In the genomic region with DNA sequence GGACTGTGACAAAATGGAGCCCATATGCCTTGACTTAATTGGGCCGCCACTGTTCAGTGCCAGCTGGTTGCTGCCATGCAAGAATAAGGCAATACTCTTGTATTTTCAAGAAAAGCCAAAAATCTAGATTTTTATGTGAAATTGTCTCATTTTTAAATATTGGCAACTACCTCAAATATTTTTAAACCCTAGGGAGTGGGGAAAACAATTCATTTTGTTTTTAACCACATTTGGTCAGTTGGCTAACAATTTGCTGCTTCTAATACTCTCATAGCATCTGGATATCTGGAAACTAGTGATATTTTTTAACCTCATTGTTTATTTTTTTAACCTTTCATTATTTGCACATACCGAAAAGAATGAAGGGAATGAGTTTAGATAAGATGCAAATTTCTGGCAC, we compare ENCODE assay signal across 30 cellular contexts.
"Had no signal": no experiment of that assay in that cellular context is flagged by ENCODE, and none has a peak within 500 bp of the region (broad histone marks: within the 10 kb centered on the region; RNA-seq: fewer than 3 reads in every experiment).

No MANE protein-coding gene starts in this region.

- H3K27ac ChIP-seq: adrenal gland, SK-N-MC had no signal

- H3K4me1 ChIP-seq: adrenal gland had no signal

- H3K27ac Mint-ChIP-seq: activated B cell treated with CpG ODN at 0.5 μM for 24 hours; activated CD4-positive, alpha-beta T cell treated with anti-CD3 and anti-CD28 coated beads, Interleukin-2, amount 10 ng/mL, durations not matched to agents 24 days and 14 days; activated CD8-positive, alpha-beta memory T cell treated with anti-CD3 and anti-CD28 coated beads, Interleukin-2, amount 10 ng/mL, durations not matched to agents 7 days and 5 days; activated naive CD8-positive, alpha-beta T cell treated with anti-CD3 and anti-CD28 coated beads for 36 hours; activated T-cell treated with anti-CD3 and anti-CD28 coated beads, Interleukin-2, amount 50 U/mL, for 24 hours; T-cell had no signal

- DNase-seq: activated B cell treated with CpG ODN at 0.5 μM for 24 hours; activated CD4-positive, alpha-beta T cell treated with anti-CD3 and anti-CD28 coated beads for 1 hour; activated CD4-positive, alpha-beta T cell treated with anti-CD3 and anti-CD28 coated beads, Interleukin-2, amount 10 ng/mL, durations not matched to agents 24 days and 14 days; activated CD4-positive, alpha-beta T cell treated with anti-CD3 and anti-CD28 coated beads, Interleukin-2, amount 50 U/mL, for 48 hours; activated CD8-positive, alpha-beta memory T cell treated with anti-CD3 and anti-CD28 coated beads, Interleukin-2, amount 10 ng/mL, durations not matched to agents 7 days and 5 days; activated effector memory CD4-positive, alpha-beta T cell treated with anti-CD3 and anti-CD28 coated beads, Interleukin-2, amount 50 U/mL, for 16 hours; activated naive CD4-positive, alpha-beta T cell treated with Interleukin-2 at 50 U/mL for 16 hours; activated naive CD8-positive, alpha-beta T cell treated with anti-CD3 and anti-CD28 coated beads for 36 hours; activated T-cell treated with anti-CD3 and anti-CD28 coated beads, Interleukin-2, amount 50 U/mL, for 24 hours; adrenal gland; anterior cingulate cortex; MG63; MV-4-11; NCI-H1092 treated with DMSO at 0.1 percent for 48 hours; NCI-H1417 treated with DMSO at 0.1 percent for 48 hours; NCI-H1694; NCI-H2107; NCI-H2171 treated with DMSO at 0.1 percent for 48 hours; NCI-H226; NCI-H526 treated with DMSO at 0.1 percent for 48 hours; NCI-H82; NK-92 treated with Interleukin-12 subunit alpha and Interleukin-12 subunit beta, amount 100 ng/mL, for 24 hours; OCI-M1; RPMI8226; T-cell; T-helper 2 cell; T1000 had no signal

- H3K4me1 Mint-ChIP-seq: activated B cell treated with CpG ODN at 0.5 μM for 24 hours had no signal

- H3K36me3 Mint-ChIP-seq: activated naive CD8-positive, alpha-beta T cell treated with anti-CD3 and anti-CD28 coated beads for 36 hours; T-cell had no signal

- H3K27me3 ChIP-seq: adrenal gland, MG63 had no signal

- ATAC-seq: activated CD8-positive, alpha-beta memory T cell treated with anti-CD3 and anti-CD28 coated beads, Interleukin-2, amount 10 ng/mL, durations not matched to agents 7 days and 5 days; Panc1; Right ventricle myocardium inferior; T-cell had no signal

- H3K36me3 ChIP-seq: adrenal gland had no signal

- H3K4me3 ChIP-seq: adrenal gland, MG63, SK-N-MC had no signal

- H3K4me3 Mint-ChIP-seq: activated B cell treated with CpG ODN at 0.5 μM for 24 hours; activated CD4-positive, alpha-beta T cell treated with anti-CD3 and anti-CD28 coated beads, Interleukin-2, amount 10 ng/mL, durations not matched to agents 24 days and 14 days; activated CD8-positive, alpha-beta memory T cell treated with anti-CD3 and anti-CD28 coated beads, Interleukin-2, amount 10 ng/mL, durations not matched to agents 7 days and 5 days; activated naive CD8-positive, alpha-beta T cell treated with anti-CD3 and anti-CD28 coated beads for 36 hours; activated T-cell treated with anti-CD3 and anti-CD28 coated beads, Interleukin-2, amount 50 U/mL, for 24 hours; T-cell had no signal

- H3K9me3 ChIP-seq: adrenal gland had no signal
